In genomic region chr3:148208975-148209374, GRCh38 we compare ENCODE assay signal across 20 cellular contexts.
DNase-seq lines count a peak whose midpoint lies in the region; ATAC-seq and TF ChIP-seq lines count a peak whose summit lies in the region.
"Had no signal": no experiment of that assay in that cellular context is flagged by ENCODE, and none has a peak within 500 bp of the region (broad histone marks: within the 10 kb centered on the region; RNA-seq: fewer than 3 reads in every experiment).

No MANE protein-coding gene starts in this region.

- CTCF ChIA-PET in SK-N-SH (lab: Yijun Ruan, JAX), result no interaction called here

- no peaks in the 10 kb centered on the region for H4K20me1 ChIP-seq in SK-N-SH (ENCODE audit: insufficient read depth)
- H4K20me1 ChIP-seq in osteoblast (ENCODE audit: insufficient read depth, low read length), result no peaks in the 10 kb centered on the region
- H4K20me1 ChIP-seq: BLaER1 had no signal

- H3K4me2 ChIP-seq in SK-N-SH (no peak overlapping the region), osteoblast (ENCODE audit: insufficient read depth, low read length) (no peak overlapping the region)
- H3K4me2 ChIP-seq: A549, BLaER1 had no signal

- POLR2A ChIA-PET in SK-N-SH (lab: Yijun Ruan, JAX), result no interaction called here

- H3K27ac ChIP-seq in SK-N-SH (ENCODE audit: low read depth in 2 of 2, low read length in 1 of 2) (no peak overlapping the region), RWPE2 (ENCODE audit: poor library complexity, severe bottlenecking) (peak overlapping the region; percentile 52), osteoblast (ENCODE audit: low read depth, low read length) (no peak overlapping the region)
- H3K27ac ChIP-seq: A549, BLaER1, C4-2B had no signal

- no peak for TF ChIP-seq EP300 in SK-N-SH (IDR thresholded peaks at IDR 0.05; ENCODE audit: borderline replicate concordance in 1 of 2, low read depth in 1 of 2, low read length in 1 of 2)

- no peaks in the 10 kb centered on the region for H3K9me2 ChIP-seq in SK-N-SH

- H3F3A ChIP-seq in SK-N-SH (replicated peaks; ENCODE audit: insufficient read depth), result no peaks in the 10 kb centered on the region

- no peaks in the 10 kb centered on the region; a peak in 1 of 4 replicates for H3K4me1 ChIP-seq in SK-N-SH (ENCODE audit: control insufficient read depth in 1 of 2, insufficient read depth in 2 of 2, low read depth in 1 of 2, low read length in 1 of 2)
- H3K4me1 ChIP-seq in RWPE2 (ENCODE audit: insufficient read depth, poor library complexity, severe bottlenecking), result peaks cover 21% of the 10 kb centered on the region
- peaks cover 4% of the 10 kb centered on the region for H3K4me1 ChIP-seq in osteoblast (ENCODE audit: insufficient read depth, low read length)
- H3K4me1 ChIP-seq: A549, BLaER1, HAP-1 had no signal

- no peak overlapping the region for H3K9ac ChIP-seq in SK-N-SH
- H3K9ac ChIP-seq: BLaER1 had no signal

- H3K36me3 ChIP-seq in SK-N-SH (replicated peaks in 1 of 2; ENCODE audit: control insufficient read depth in 1 of 2, insufficient read depth in 2 of 2, low read length in 1 of 2) (no peaks in the 10 kb centered on the region), RWPE2 (ENCODE audit: low read depth) (no peaks in the 10 kb centered on the region), osteoblast (ENCODE audit: insufficient read depth, low read length) (no peaks in the 10 kb centered on the region)
- H3K36me3 ChIP-seq: BLaER1, HAP-1 had no signal

- H2AFZ ChIP-seq in SK-N-SH (ENCODE audit: low read depth) (0 out of 2 replicates have a peak overlapping the region, but pooled peaks have one; percentile 13), osteoblast (ENCODE audit: low read length) (peak overlapping the region; percentile 20)

- TF ChIP-seq CTCF in SK-N-SH (IDR thresholded peaks at IDR 0.05) (no peak), RWPE2 (IDR thresholded peaks at IDR 0.05; ENCODE audit: poor library complexity, severe bottlenecking) (no peak), osteoblast (IDR thresholded peaks at IDR 0.05; ENCODE audit: extremely low read depth, low read depth, low read length) (no peak)

- H3K4me3 ChIP-seq in SK-N-SH (ENCODE audit: low read depth in 2 of 2, low read length in 1 of 2) (no peak overlapping the region), RWPE2 (ENCODE audit: severe bottlenecking) (no peak overlapping the region), osteoblast (ENCODE audit: insufficient read depth, low read length) (no peak overlapping the region)
- H3K4me3 ChIP-seq: A549, BLaER1, HAP-1 had no signal

- H3K27me3 ChIP-seq in SK-N-SH (ENCODE audit: insufficient read depth) (no peaks in the 10 kb centered on the region), RWPE2 (ENCODE audit: insufficient read depth, poor library complexity, severe bottlenecking) (no peaks in the 10 kb centered on the region), osteoblast (ENCODE audit: insufficient read depth, low read length) (no peaks in the 10 kb centered on the region)
- H3K27me3 ChIP-seq: BLaER1 had no signal

- H3K79me2 ChIP-seq in SK-N-SH (ENCODE audit: insufficient read depth) (no peaks in the 10 kb centered on the region), osteoblast (ENCODE audit: insufficient read depth, low read length) (no peaks in the 10 kb centered on the region)

- no peak for TF ChIP-seq RAD21 in SK-N-SH (IDR thresholded peaks at IDR 0.05; ENCODE audit: low read length)

- ATAC-seq in SK-N-SH treated with all-trans-retinoic acid at 6 μM for 48 hours (no peak), RWPE2 (ENCODE audit: low read depth) (peak; percentile 57; the same call in 2 of the 3 replicates), HG03439 (IDR thresholded peaks at IDR 0.05; ENCODE audit: unreplicated experiment) (no peak), HG03139 (IDR thresholded peaks at IDR 0.05; ENCODE audit: unreplicated experiment) (no peak), HG03280 (IDR thresholded peaks at IDR 0.05; ENCODE audit: unreplicated experiment) (no peak)
- ATAC-seq: A549; CD8-positive, alpha-beta T cell had no signal

- DNase-seq in SK-N-SH, result no peak
- peak; percentile 10 for DNase-seq in HT-29 (ENCODE audit: low spot score)
- DNase-seq in RWPE2 (ENCODE audit: low spot score), result no peak
- DNase-seq in osteoblast (ENCODE audit: insufficient read length, low spot score, missing footprints), result peak; percentile 9
- DNase-seq: 8988T; Caco-2; CD4-positive, CD25-positive, alpha-beta regulatory T cell; CD8-positive, alpha-beta T cell; DMS153; DND-41; GOT3; HFFc6 had no signal

- H3K9me3 ChIP-seq in SK-N-SH (no peaks in the 10 kb centered on the region), RWPE2 (ENCODE audit: severe bottlenecking) (no peaks in the 10 kb centered on the region), osteoblast (ENCODE audit: low read depth, low read length) (no peaks in the 10 kb centered on the region)
- H3K9me3 ChIP-seq: A549, BLaER1, Caco-2, HAP-1 had no signal

TF ChIP-seq in SK-N-SH, 30 proteins besides CTCF, POLR2A, EP300 and RAD21:
- TF ChIP-seq MAX (IDR thresholded peaks at IDR 0.05; ENCODE audit: low read depth), result no peak

TF ChIP-seq in SK-N-SH treated with all-trans-retinoic acid at 6 μM for 48 hours, 23 proteins besides CTCF, POLR2A, EP300 and RAD21:
- TF ChIP-seq ZNF565 (CRISPR knock-in tag; conservative IDR thresholded peaks at IDR 0.05; ENCODE audit: low read depth), result no peak
- no peak for TF ChIP-seq TOX (CRISPR knock-in tag; IDR thresholded peaks at IDR 0.05; ENCODE audit: borderline replicate concordance)
- no peak for TF ChIP-seq ZC3H10 (CRISPR knock-in tag; IDR thresholded peaks at IDR 0.05)
- no peak for TF ChIP-seq ZNF70 (CRISPR knock-in tag; IDR thresholded peaks at IDR 0.05)
- TF ChIP-seq PPARA (CRISPR knock-in tag; IDR thresholded peaks at IDR 0.05; ENCODE audit: borderline replicate concordance), result no peak
- no peak for TF ChIP-seq BACH2 (CRISPR knock-in tag; IDR thresholded peaks at IDR 0.05; ENCODE audit: borderline replicate concordance)
- TF ChIP-seq TCF4 (CRISPR knock-in tag; IDR thresholded peaks at IDR 0.05; ENCODE audit: borderline replicate concordance), result no peak
- TF ChIP-seq CREB5 (CRISPR knock-in tag; IDR thresholded peaks at IDR 0.05; ENCODE audit: low read depth), result no peak
- TF ChIP-seq TSHZ2 (CRISPR knock-in tag; IDR thresholded peaks at IDR 0.05), result no peak
- TF ChIP-seq RARB (CRISPR knock-in tag; IDR thresholded peaks at IDR 0.05), result no peak

Comparison
In these comparisons a context has a peak if more than half of its experiments do, and no peak if none do; other contexts are left out.
1. DNase-seq: peak in HT-29 (single experiment) and osteoblast (single experiment); none in SK-N-SH (single experiment) and RWPE2 (single experiment).